17 cellular contexts compared by ENCODE assay signal in genomic region chr6:85368631-85369030, GRCh38.
"Had no signal": no experiment of that assay in that cellular context is flagged by ENCODE, and none has a peak within 500 bp of the region (broad histone marks: within the 10 kb centered on the region; RNA-seq: fewer than 3 reads in every experiment).

No MANE protein-coding gene starts in this region.

- H3K27ac Mint-ChIP-seq: activated CD4-positive, alpha-beta T cell treated with anti-CD3 and anti-CD28 coated beads for 36 hours; dendritic cell treated with granulocyte-macrophage colony-stimulating factor and Interleukin-4, amounts not matched to agents 40 ng/mL and 50 ng/mL, for 4 days; effector memory CD8-positive, alpha-beta T cell; nephron; progenitor cell of endocrine pancreas; stimulated activated naive CD8-positive, alpha-beta T cell treated with anti-CD3 and anti-CD28 coated beads, Interleukin-15, Interleukin-2, amounts not matched to agents 100 ng/mL and 50 ng/mL, for 24 hours; T-helper 17 cell had no signal

- H3K36me3 ChIP-seq: upper lobe of left lung had no signal

- H3K27me3 ChIP-seq: upper lobe of left lung had no signal

- H3K27me3 Mint-ChIP-seq: dendritic cell treated with granulocyte-macrophage colony-stimulating factor and Interleukin-4, amounts not matched to agents 40 ng/mL and 50 ng/mL, for 4 days; progenitor cell of endocrine pancreas; T-helper 17 cell had no signal

- ATAC-seq: activated CD4-positive, alpha-beta T cell treated with anti-CD3 and anti-CD28 coated beads for 36 hours; effector memory CD8-positive, alpha-beta T cell; right cardiac atrium; T-helper 17 cell had no signal

- H3K9me3 Mint-ChIP-seq: dendritic cell treated with granulocyte-macrophage colony-stimulating factor and Interleukin-4, amounts not matched to agents 40 ng/mL and 50 ng/mL, for 4 days; effector memory CD8-positive, alpha-beta T cell; stimulated activated naive CD8-positive, alpha-beta T cell treated with anti-CD3 and anti-CD28 coated beads, Interleukin-15, Interleukin-2, amounts not matched to agents 100 ng/mL and 50 ng/mL, for 24 hours had no signal

- H3K4me3 Mint-ChIP-seq: activated CD4-positive, alpha-beta T cell treated with anti-CD3 and anti-CD28 coated beads for 36 hours; dendritic cell treated with granulocyte-macrophage colony-stimulating factor and Interleukin-4, amounts not matched to agents 40 ng/mL and 50 ng/mL, for 4 days; effector memory CD8-positive, alpha-beta T cell; nephron; stimulated activated naive CD8-positive, alpha-beta T cell treated with anti-CD3 and anti-CD28 coated beads, Interleukin-15, Interleukin-2, amounts not matched to agents 100 ng/mL and 50 ng/mL, for 24 hours; T-helper 17 cell had no signal

- DNase-seq: activated CD4-positive, alpha-beta T cell treated with anti-CD3 and anti-CD28 coated beads for 36 hours; activated CD8-positive, alpha-beta memory T cell treated with anti-CD3 and anti-CD28 coated beads, Interleukin-2, amount 50 U/mL, for 48 hours; activated naive CD4-positive, alpha-beta T cell; aorta; effector memory CD8-positive, alpha-beta T cell; head of caudate nucleus; occipital lobe; right cardiac atrium; stimulated activated CD4-positive, alpha-beta T cell treated with anti-CD3 and anti-CD28 coated beads, Interleukin-4, amount 100 ng/mL, for 4 hours; stimulated activated CD8-positive, alpha-beta memory T cell treated with anti-CD3 and anti-CD28 coated beads, Interleukin-4, amount 100 ng/mL, for 48 hours; T-helper 17 cell; upper lobe of left lung had no signal

- H3K9me3 ChIP-seq: upper lobe of left lung had no signal

- H3K4me1 ChIP-seq: upper lobe of left lung had no signal

- H3K4me1 Mint-ChIP-seq: activated CD4-positive, alpha-beta T cell treated with anti-CD3 and anti-CD28 coated beads for 36 hours; nephron; T-helper 17 cell had no signal

- H3K27ac ChIP-seq: skin epidermis, upper lobe of left lung had no signal

- H3K4me3 ChIP-seq: skin epidermis, upper lobe of left lung had no signal
